ENCODE assay signal across 11 cellular contexts in the genomic region with DNA sequence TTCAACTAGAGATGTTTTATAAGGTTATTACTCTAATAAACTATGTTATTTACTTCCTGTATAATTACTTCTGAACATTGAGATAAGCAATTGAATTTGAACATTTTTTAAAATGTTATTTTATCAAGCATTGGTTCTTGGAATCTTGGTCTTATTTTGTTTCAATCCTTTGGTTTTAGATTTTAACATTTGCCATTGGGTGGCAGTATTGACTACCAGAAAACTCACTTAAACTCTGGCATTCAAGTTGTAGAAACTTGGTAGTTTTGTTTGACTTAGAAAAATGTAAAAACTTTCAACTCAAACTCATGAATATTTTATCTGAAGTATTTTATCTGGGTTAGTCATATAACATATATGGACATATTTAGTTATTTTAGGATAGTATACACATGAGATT. TPM values are rescaled to one million over a fixed set of nuclear protein-coding genes. Genes with fewer than 3 reads are reported as not detected.
DNase-seq lines count a peak whose midpoint lies in the region; ATAC-seq and TF ChIP-seq lines count a peak whose summit lies in the region.
"Had no signal": no experiment of that assay in that cellular context is flagged by ENCODE, and none has a peak within 500 bp of the region (broad histone marks: within the 10 kb centered on the region; RNA-seq: fewer than 3 reads in every experiment).

No MANE protein-coding gene starts in this region.

- peaks cover 1% of the 10 kb centered on the region for H3K27me3 Mint-ChIP-seq in activated T-helper 2 cell treated with anti-CD3 and anti-CD28 coated beads, Interferon-gamma antibody, Interleukin-2, Interleukin-4, amounts not matched to agents 10 μg/mL and 5 μg/mL and 100 μg/mL, durations not matched to agents 14 hours and 24 hours and 36 hours (ENCODE audit: low read depth)

- intact Hi-C loops in IMR-90 (cut with micrococcal nuclease) = loop anchor here (1.0 kb wide), 1 partner anchor 276 kb away; no protein-coding TSS in a partner anchor
- intact Hi-C loops in mammary epithelial cell (cut with micrococcal nuclease) = loop anchor here (1.0 kb wide), 1 partner anchor 276 kb away; no protein-coding TSS in a partner anchor
- intact Hi-C loops in right lobe of liver (cut with DNase I) = no loop called here
- intact Hi-C loops in activated T-helper 2 cell treated with anti-CD3 and anti-CD28 coated beads, Interferon-gamma antibody, Interleukin-2, Interleukin-4, amounts not matched to agents 10 μg/mL and 5 μg/mL and 100 μg/mL, durations not matched to agents 14 hours and 24 hours and 36 hours (cut with micrococcal nuclease) = no loop called here

- H3K4me3 Mint-ChIP-seq in activated T-helper 2 cell treated with anti-CD3 and anti-CD28 coated beads, Interferon-gamma antibody, Interleukin-2, Interleukin-4, amounts not matched to agents 10 μg/mL and 5 μg/mL and 100 μg/mL, durations not matched to agents 14 hours and 24 hours and 36 hours (ENCODE audit: low read depth) = no peak overlapping the region
- H3K4me3 Mint-ChIP-seq: naive thymus-derived CD4-positive, alpha-beta T cell had no signal

- H3K4me3 ChIP-seq in BE2C (ENCODE audit: low read depth, low read length) (no peak overlapping the region), IMR-90 (ENCODE audit: insufficient read depth, low read depth, low read length) (no peak overlapping the region), mammary epithelial cell (replicated peaks in 1 of 3; ENCODE audit: insufficient read depth in 1 of 3, low read depth in 2 of 3, low read length in 3 of 3) (no peak overlapping the region), right lobe of liver (no peak overlapping the region)

- H3K4me1 Mint-ChIP-seq in activated T-helper 2 cell treated with anti-CD3 and anti-CD28 coated beads, Interferon-gamma antibody, Interleukin-2, Interleukin-4, amounts not matched to agents 10 μg/mL and 5 μg/mL and 100 μg/mL, durations not matched to agents 14 hours and 24 hours and 36 hours (ENCODE audit: low read depth) = no peaks in the 10 kb centered on the region
- H3K4me1 Mint-ChIP-seq: naive thymus-derived CD4-positive, alpha-beta T cell had no signal

- H3K14ac ChIP-seq in IMR-90 (replicated peaks; ENCODE audit: low read depth, low read length) = no peak overlapping the region

- H3K9me1 ChIP-seq in IMR-90 (ENCODE audit: insufficient read depth, low read length) = no peaks in the 10 kb centered on the region

- no peak overlapping the region for H2BK20ac ChIP-seq in IMR-90 (ENCODE audit: low read depth, low read length)

- no peak for TF ChIP-seq POLR2A in IMR-90 (IDR thresholded peaks at IDR 0.05; ENCODE audit: low read depth, low read length)
- no peak for TF ChIP-seq POLR2A in right lobe of liver (IDR thresholded peaks at IDR 0.05)

- no peaks in the 10 kb centered on the region for H3K36me3 Mint-ChIP-seq in activated T-helper 2 cell treated with anti-CD3 and anti-CD28 coated beads, Interferon-gamma antibody, Interleukin-2, Interleukin-4, amounts not matched to agents 10 μg/mL and 5 μg/mL and 100 μg/mL, durations not matched to agents 14 hours and 24 hours and 36 hours (ENCODE audit: low read depth)
- H3K36me3 Mint-ChIP-seq: naive thymus-derived CD4-positive, alpha-beta T cell had no signal

- H3K56ac ChIP-seq in IMR-90 (ENCODE audit: extremely low read depth, insufficient read depth, low read length) = no peak overlapping the region

- H3K23ac ChIP-seq in IMR-90 (ENCODE audit: low read depth, low read length) = no peak overlapping the region

- no peak overlapping the region for H2AK5ac ChIP-seq in IMR-90 (ENCODE audit: low read depth, low read length)

- POLR2A ChIA-PET in IMR-90 (lab: Charles Lee; ENCODE audit: unreplicated experiment) = no interaction called here

- dilution Hi-C loops in IMR-90 (cut with HindIII; ENCODE audit: low sequenced_read_pairs, unreplicated experiment) (no loop called here), mammary epithelial cell (cut with HindIII; ENCODE audit: low sequenced_read_pairs) (no loop called here)

- no peak overlapping the region for H2AFZ ChIP-seq in IMR-90 (replicated peaks; ENCODE audit: low read length, poor library complexity)
- H2AFZ ChIP-seq in mammary epithelial cell (ENCODE audit: low read depth, low read length) = no peak overlapping the region

- no peaks in the 10 kb centered on the region for H3K27me3 ChIP-seq in BE2C
- no peaks in the 10 kb centered on the region for H3K27me3 ChIP-seq in IMR-90 (ENCODE audit: control insufficient read depth, insufficient read depth, low read length)
- H3K27me3 ChIP-seq in mammary epithelial cell (ENCODE audit: insufficient read depth, low read length) = peaks cover under 1% of the 10 kb centered on the region
- no peaks in the 10 kb centered on the region for H3K27me3 ChIP-seq in right lobe of liver

- in situ Hi-C loops in IMR-90 (cut with MboI; ENCODE audit: low sequenced_read_pairs) (loop anchor here (25.0 kb wide), 1 partner anchor 679 kb away; no protein-coding TSS in a partner anchor), mammary epithelial cell (cut with MboI; ENCODE audit: low sequenced_read_pairs in 2 of 2) (no loop called here)

- H3K79me2 ChIP-seq in mammary epithelial cell (ENCODE audit: insufficient read depth, low read length) = no peaks in the 10 kb centered on the region

- DNase-seq in BE2C = no peak
- DNase-seq in IMR-90 = peak; percentile 12
- no peak for DNase-seq in mammary epithelial cell
- no peak for DNase-seq in right lobe of liver
- DNase-seq in NCI-H748 treated with DMSO at 0.1 percent for 48 hours (lab: John Stamatoyannopoulos, UW) = no peak
- DNase-seq in activated T-helper 2 cell treated with anti-CD3 and anti-CD28 coated beads, Interferon-gamma antibody, Interleukin-2, Interleukin-4, amounts not matched to agents 10 μg/mL and 5 μg/mL and 100 μg/mL, durations not matched to agents 14 hours and 24 hours and 36 hours (ENCODE audit: low spot score) = no peak
- DNase-seq in NCI-H2029 (lab: John Stamatoyannopoulos, UW) = no peak
- DNase-seq: caudate nucleus; naive thymus-derived CD4-positive, alpha-beta T cell; NCI-H1694 treated with DMSO at 0.1 percent for 48 hours had no signal

- H2BK15ac ChIP-seq in IMR-90 (ENCODE audit: low read depth, low read length) = no peak overlapping the region

- H3K9me3 Mint-ChIP-seq in activated T-helper 2 cell treated with anti-CD3 and anti-CD28 coated beads, Interferon-gamma antibody, Interleukin-2, Interleukin-4, amounts not matched to agents 10 μg/mL and 5 μg/mL and 100 μg/mL, durations not matched to agents 14 hours and 24 hours and 36 hours = peaks cover 5% of the 10 kb centered on the region

- no peak overlapping the region for H3K4ac ChIP-seq in IMR-90 (ENCODE audit: low read depth, low read length)

- H3K9me3 ChIP-seq in BE2C = no peaks in the 10 kb centered on the region
- no peaks in the 10 kb centered on the region for H3K9me3 ChIP-seq in IMR-90 (ENCODE audit: control insufficient read depth, insufficient read depth, low read length)
- H3K9me3 ChIP-seq in mammary epithelial cell (replicated peaks; ENCODE audit: insufficient read depth, low read length) = no peaks in the 10 kb centered on the region
- H3K9me3 ChIP-seq in right lobe of liver = no peaks in the 10 kb centered on the region

- BruUV-seq in IMR-90 (replicated peaks; lab: Mats Ljungman, UMichigan) = no TSS peak
- no TSS peak for BruUV-seq in mammary epithelial cell (replicated peaks; lab: Mats Ljungman, UMichigan)

- no peak for ATAC-seq in IMR-90 (ENCODE audit: low read depth)
- ATAC-seq in right lobe of liver = no peak
- no peak for ATAC-seq in GM21447 (IDR thresholded peaks at IDR 0.05; ENCODE audit: unreplicated experiment)
- ATAC-seq: naive thymus-derived CD4-positive, alpha-beta T cell had no signal

- peak; percentile 36 for TF ChIP-seq RAD21 in IMR-90 (IDR thresholded peaks at IDR 0.05; ENCODE audit: low read length)

- H2BK5ac ChIP-seq in IMR-90 (ENCODE audit: low read depth, low read length, poor library complexity, severe bottlenecking) = no peak overlapping the region

- H3K4me2 ChIP-seq in IMR-90 (ENCODE audit: low read depth, low read length) (no peak overlapping the region), mammary epithelial cell (ENCODE audit: insufficient read depth, low read depth, low read length) (no peak overlapping the region)

- H4K8ac ChIP-seq in IMR-90 (ENCODE audit: low read depth in 2 of 2, low read length in 2 of 2) = no peak overlapping the region

- H4K91ac ChIP-seq in IMR-90 (ENCODE audit: insufficient read depth, low read depth, low read length) = no peak overlapping the region

- CTCF ChIA-PET in IMR-90 (lab: Yijun Ruan, JAX) (interaction anchor here (0.7 to 1.1 kb wide), 5 partner anchors 23 to 278 kb away, joined by 3 to 4 read pairs (median 3); no protein-coding TSS in a partner anchor), mammary epithelial cell (lab: Charles Lee; ENCODE audit: low non-redundant PET) (no interaction called here)

- no peak overlapping the region for H4K5ac ChIP-seq in IMR-90 (ENCODE audit: low read depth, low read length)

- H2AK9ac ChIP-seq in IMR-90 (replicated peaks; ENCODE audit: low read depth, low read length, poor library complexity) = no peak overlapping the region

- H3K9ac ChIP-seq in IMR-90 (ENCODE audit: low read depth, low read length) (no peak overlapping the region), mammary epithelial cell (ENCODE audit: insufficient read depth, low read length) (no peak overlapping the region)

- no peaks in the 10 kb centered on the region for H3K4me1 ChIP-seq in BE2C
- H3K4me1 ChIP-seq in IMR-90 (ENCODE audit: control insufficient read depth, insufficient read depth, low read length) = no peaks in the 10 kb centered on the region
- no peaks in the 10 kb centered on the region for H3K4me1 ChIP-seq in mammary epithelial cell (ENCODE audit: insufficient read depth, low read length)
- H3K4me1 ChIP-seq in right lobe of liver = no peaks in the 10 kb centered on the region

- TF ChIP-seq CTCF in BE2C (IDR thresholded peaks at IDR 0.05; ENCODE audit: low read depth, low read length) (peak; percentile 50), IMR-90 (conservative IDR thresholded peaks at IDR 0.05; ENCODE audit: low read depth, low read length) (peak; percentile 46), mammary epithelial cell (conservative IDR thresholded peaks at IDR 0.05 in 1 of 2, IDR thresholded peaks at IDR 0.05 in 1 of 2; ENCODE audit: extremely low read depth in 1 of 2, insufficient read depth in 1 of 2, low read depth in 1 of 2, low read length in 2 of 2) (peak; percentile 32 to 48), right lobe of liver (IDR thresholded peaks at IDR 0.05) (peak in 3 of 4 donors; percentile 48 to 52 (median 51))

- no peak overlapping the region for H2BK120ac ChIP-seq in IMR-90 (ENCODE audit: low read depth, low read length)

- H4K20me1 ChIP-seq in IMR-90 (ENCODE audit: insufficient read depth, low read length) (no peaks in the 10 kb centered on the region), mammary epithelial cell (ENCODE audit: insufficient read depth, low read length) (no peaks in the 10 kb centered on the region)

- H3K27ac ChIP-seq in IMR-90 (ENCODE audit: insufficient read depth, low read length) (no peak overlapping the region), mammary epithelial cell (ENCODE audit: insufficient read depth, low read depth, low read length) (no peak overlapping the region), right lobe of liver (no peak overlapping the region)

- H3K27ac Mint-ChIP-seq in activated T-helper 2 cell treated with anti-CD3 and anti-CD28 coated beads, Interferon-gamma antibody, Interleukin-2, Interleukin-4, amounts not matched to agents 10 μg/mL and 5 μg/mL and 100 μg/mL, durations not matched to agents 14 hours and 24 hours and 36 hours = no peak overlapping the region
- H3K27ac Mint-ChIP-seq: naive thymus-derived CD4-positive, alpha-beta T cell had no signal

- H3K36me3 ChIP-seq in BE2C (no peaks in the 10 kb centered on the region), IMR-90 (ENCODE audit: control insufficient read depth, insufficient read depth, low read length) (no peaks in the 10 kb centered on the region), mammary epithelial cell (ENCODE audit: insufficient read depth, low read length) (no peaks in the 10 kb centered on the region), right lobe of liver (no peaks in the 10 kb centered on the region)

- no peak overlapping the region for H3K18ac ChIP-seq in IMR-90 (ENCODE audit: low read depth, low read length)

- no peaks in the 10 kb centered on the region for H3K79me1 ChIP-seq in IMR-90 (ENCODE audit: low read depth in 1 of 2, low read length in 2 of 2)

RNA-seq across cellular contexts. Expression of gene ATRNL1, which starts 48.1 kb away (rescaled TPM):
- 11.2 TPM for polyA plus RNA-seq in BE2C (2012; ENCODE audit: insufficient read depth, insufficient read length, low read depth)
- 0.18 and 0.56 TPM in 2 replicates for total RNA-seq in IMR-90 (2012; rRNA removed)
- 0.13 and 0.19 TPM in 2 replicates for polyA plus RNA-seq in IMR-90 (2012; rRNA removed)
- polyA plus RNA-seq in IMR-90 (2012; cell fraction: cytosol; rRNA removed) = 0.03 and 0.13 TPM in 2 replicates
- not detected in 2 replicates for polyA plus RNA-seq in IMR-90 (2012; cell fraction: nucleus; rRNA removed; ENCODE audit: low replicate concordance)
- total RNA-seq in mammary epithelial cell = under 1 TPM; 0.26 to 0.50 TPM
- 0.06 TPM for polyA plus RNA-seq in mammary epithelial cell
- polyA minus RNA-seq in mammary epithelial cell = not detected
- total RNA-seq in right lobe of liver = 1 to 10 TPM in 5 of 6 experiments, under 1 TPM in 1; 0.81 to 5.3 (median 2.6) TPM
- 0.50 and 0.87 TPM in 2 replicates for total RNA-seq in activated T-helper 2 cell treated with anti-CD3 and anti-CD28 coated beads, Interferon-gamma antibody, Interleukin-2, Interleukin-4, amounts not matched to agents 10 μg/mL and 5 μg/mL and 100 μg/mL, durations not matched to agents 14 hours and 24 hours and 36 hours
- polyA plus RNA-seq: naive thymus-derived CD4-positive, alpha-beta T cell had no signal

Comparison
In these comparisons a context has a peak if more than half of its experiments do, and no peak if none do; other contexts are left out.
1. intact Hi-C loops: an anchor here in IMR-90 (1.0 kb wide) and mammary epithelial cell (1.0 kb wide); none called in right lobe of liver and activated T-helper 2 cell treated with anti-CD3 and anti-CD28 coated beads, Interferon-gamma antibody, Interleukin-2, Interleukin-4, amounts not matched to agents 10 μg/mL and 5 μg/mL and 100 μg/mL, durations not matched to agents 14 hours and 24 hours and 36 hours.